ENCODE assay signal across 19 cellular contexts in genomic region chr3:54360320-54360719, GRCh38.
"Had no signal": no experiment of that assay in that cellular context is flagged by ENCODE, and none has a peak within 500 bp of the region (broad histone marks: within the 10 kb centered on the region; RNA-seq: fewer than 3 reads in every experiment).

No MANE protein-coding gene starts in this region.

- H3K27me3 ChIP-seq: colonic mucosa, dorsolateral prefrontal cortex, esophagus squamous epithelium, tibial artery had no signal

- H3K36me3 ChIP-seq: colonic mucosa, esophagus squamous epithelium, neutrophil, tibial artery had no signal

- ATAC-seq: activated T-cell treated with anti-CD3 and anti-CD28 coated beads, Interleukin-2, amount 50 U/mL, for 4 hours; natural killer cell treated with Interleukin-12 subunit alpha and Interleukin-12 subunit beta and Interleukin-15 and Interleukin-18, amount 100 ng/mL, for 72 hours; sciatic nerve; stimulated activated effector memory CD8-positive, alpha-beta T cell treated with anti-CD3 and anti-CD28 coated beads, Interleukin-12 subunit alpha, Interleukin-12 subunit beta, amount 100 ng/mL, for 72 hours; stimulated activated naive CD8-positive, alpha-beta T cell treated with anti-CD3 and anti-CD28 coated beads, Interleukin-15, amount 100 ng/mL, for 72 hours had no signal

- H3K27ac ChIP-seq: colonic mucosa, dorsolateral prefrontal cortex, esophagus squamous epithelium, neutrophil, tibial artery had no signal

- H3K9me3 ChIP-seq: colonic mucosa, esophagus squamous epithelium, neutrophil, tibial artery had no signal

- H3K4me1 ChIP-seq: colonic mucosa had no signal

- DNase-seq: activated CD4-positive, alpha-beta T cell treated with anti-CD3 and anti-CD28 coated beads for 4 hours; activated CD4-positive, alpha-beta T cell treated with anti-CD3 and anti-CD28 coated beads, Interleukin-2, amount 50 U/mL, for 48 hours; activated CD4-positive, CD25-positive, alpha-beta regulatory T cell; activated CD8-positive, alpha-beta memory T cell treated with anti-CD3 and anti-CD28 coated beads, Interleukin-2, amount 50 U/mL, for 48 hours; activated naive CD4-positive, alpha-beta T cell; activated naive CD8-positive, alpha-beta T cell treated with anti-CD3 and anti-CD28 coated beads for 36 hours; activated T-cell treated with anti-CD3 and anti-CD28 coated beads, Interleukin-2, amount 50 U/mL, for 4 hours; colonic mucosa; dorsolateral prefrontal cortex; esophagus squamous epithelium; small intestine; stimulated activated CD4-positive, alpha-beta T cell treated with anti-CD3 and anti-CD28 coated beads, Interleukin-2, amount 100 ng/mL, for 24 hours; stimulated activated naive CD8-positive, alpha-beta T cell treated with anti-CD3 and anti-CD28 coated beads, Interleukin-15, amount 100 ng/mL, for 72 hours; T1000; tibial artery had no signal

- H3K4me3 ChIP-seq: colonic mucosa, dorsolateral prefrontal cortex, esophagus squamous epithelium, tibial artery had no signal
